28 cellular contexts compared by ENCODE assay signal in genomic region chr12:33721561-33721960, GRCh38.
"Had no signal": no experiment of that assay in that cellular context is flagged by ENCODE, and none has a peak within 500 bp of the region (broad histone marks: within the 10 kb centered on the region; RNA-seq: fewer than 3 reads in every experiment).

No MANE protein-coding gene starts in this region.

- H3K27ac ChIP-seq: neural progenitor cell, ovary, parathyroid adenoma, psoas muscle, right lobe of liver, sigmoid colon, stomach, thoracic aorta, thyroid gland, tibial nerve, upper lobe of left lung, vagina had no signal

- H3K9me3 ChIP-seq: ovary, psoas muscle, right lobe of liver, thoracic aorta, thyroid gland, tibial nerve, upper lobe of left lung, vagina had no signal

- H3K4me3 Mint-ChIP-seq: natural killer cell; nephron; neural progenitor cell; stimulated activated effector memory CD8-positive, alpha-beta T cell treated with anti-CD3 and anti-CD28 coated beads, Interleukin-12 subunit alpha, Interleukin-12 subunit beta, amount 100 ng/mL, for 72 hours; stimulated activated naive B cell treated with anti-CD40 and anti-IgM and Interleukin-4, amounts not matched to agents 10 μg/mL and 1 μg/mL and 100 μg/mL, for 72 hours; stimulated activated naive CD8-positive, alpha-beta T cell treated with anti-CD3 and anti-CD28 coated beads, Interleukin-15, Interleukin-2, amounts not matched to agents 100 ng/mL and 50 ng/mL, for 24 hours had no signal

- ATAC-seq: natural killer cell; psoas muscle; right cardiac atrium; right lobe of liver; stimulated activated effector memory CD8-positive, alpha-beta T cell treated with anti-CD3 and anti-CD28 coated beads, Interleukin-12 subunit alpha, Interleukin-12 subunit beta, amount 100 ng/mL, for 72 hours; stimulated activated naive B cell treated with anti-CD40 and anti-IgM and Interleukin-4, amounts not matched to agents 10 μg/mL and 1 μg/mL and 100 μg/mL, for 72 hours had no signal

- H3K4me3 ChIP-seq: neural progenitor cell, ovary, psoas muscle, right lobe of liver, sigmoid colon, stomach, thoracic aorta, thyroid gland, tibial nerve, upper lobe of left lung, vagina had no signal

- FAIRE-seq: urothelium cell line had no signal

- H3K36me3 ChIP-seq: neural progenitor cell, ovary, right lobe of liver, sigmoid colon, stomach, thoracic aorta, thyroid gland, tibial nerve, upper lobe of left lung, vagina had no signal

- H3K36me3 Mint-ChIP-seq: natural killer cell; neural progenitor cell; stimulated activated effector memory CD8-positive, alpha-beta T cell treated with anti-CD3 and anti-CD28 coated beads, Interleukin-12 subunit alpha, Interleukin-12 subunit beta, amount 100 ng/mL, for 72 hours; stimulated activated naive B cell treated with anti-CD40 and anti-IgM and Interleukin-4, amounts not matched to agents 10 μg/mL and 1 μg/mL and 100 μg/mL, for 72 hours had no signal

- H3K4me1 ChIP-seq: neural progenitor cell, parathyroid adenoma, psoas muscle, right lobe of liver, sigmoid colon, stomach, thyroid gland, tibial nerve, upper lobe of left lung, vagina had no signal

- DNase-seq: natural killer cell; occipital lobe; ovary; posterior cingulate gyrus; psoas muscle; right cardiac atrium; right lobe of liver; sigmoid colon; small intestine; stimulated activated CD4-positive, alpha-beta T cell treated with anti-CD3 and anti-CD28 coated beads, Interleukin-15, amount 100 ng/mL, for 24 hours; stimulated activated CD4-positive, alpha-beta T cell treated with anti-CD3 and anti-CD28 coated beads, Interleukin-2, amount 100 ng/mL, for 24 hours; stimulated activated CD4-positive, alpha-beta T cell treated with anti-CD3 and anti-CD28 coated beads, Interleukin-2, amount 100 ng/mL, for 48 hours; stimulated activated CD4-positive, alpha-beta T cell treated with anti-CD3 and anti-CD28 coated beads, Interleukin-4, amount 100 ng/mL, for 24 hours; stimulated activated naive B cell treated with anti-CD40 and anti-IgM and Interleukin-4, amounts not matched to agents 10 μg/mL and 1 μg/mL and 100 μg/mL, for 72 hours; stimulated activated naive CD4-positive, alpha-beta T cell treated with Interleukin-2 at 50 U/mL for 16 hours; stomach; thyroid gland; upper lobe of left lung had no signal

- H3K27me3 ChIP-seq: neural progenitor cell, ovary, right lobe of liver, sigmoid colon, stomach, thyroid gland, tibial nerve, upper lobe of left lung, vagina had no signal

- H3K27ac Mint-ChIP-seq: natural killer cell; nephron; neural progenitor cell; progenitor cell of endocrine pancreas; stimulated activated effector memory CD8-positive, alpha-beta T cell treated with anti-CD3 and anti-CD28 coated beads, Interleukin-12 subunit alpha, Interleukin-12 subunit beta, amount 100 ng/mL, for 72 hours; stimulated activated naive B cell treated with anti-CD40 and anti-IgM and Interleukin-4, amounts not matched to agents 10 μg/mL and 1 μg/mL and 100 μg/mL, for 72 hours; stimulated activated naive CD8-positive, alpha-beta T cell treated with anti-CD3 and anti-CD28 coated beads, Interleukin-15, Interleukin-2, amounts not matched to agents 100 ng/mL and 50 ng/mL, for 24 hours had no signal

- H3K9me3 Mint-ChIP-seq: nephron, neural progenitor cell had no signal

- H3K27me3 Mint-ChIP-seq: progenitor cell of endocrine pancreas; stimulated activated naive B cell treated with anti-CD40 and anti-IgM and Interleukin-4, amounts not matched to agents 10 μg/mL and 1 μg/mL and 100 μg/mL, for 72 hours; stimulated activated naive CD8-positive, alpha-beta T cell treated with anti-CD3 and anti-CD28 coated beads, Interleukin-15, Interleukin-2, amounts not matched to agents 100 ng/mL and 50 ng/mL, for 24 hours had no signal

- H3K4me1 Mint-ChIP-seq: natural killer cell; nephron; neural progenitor cell; stimulated activated effector memory CD8-positive, alpha-beta T cell treated with anti-CD3 and anti-CD28 coated beads, Interleukin-12 subunit alpha, Interleukin-12 subunit beta, amount 100 ng/mL, for 72 hours; stimulated activated naive B cell treated with anti-CD40 and anti-IgM and Interleukin-4, amounts not matched to agents 10 μg/mL and 1 μg/mL and 100 μg/mL, for 72 hours had no signal
